ENCODE assay signal across 19 cellular contexts in genomic region chr20:51223163-51223562, GRCh38.
"Had no signal": no experiment of that assay in that cellular context is flagged by ENCODE, and none has a peak within 500 bp of the region (broad histone marks: within the 10 kb centered on the region; RNA-seq: fewer than 3 reads in every experiment).

No MANE protein-coding gene starts in this region.

- H3K9me3 ChIP-seq: SK-N-SH had no signal

- H3K9me2 ChIP-seq: SK-N-SH had no signal

- H3K27ac ChIP-seq: HL-60, RWPE1 had no signal

- H3K9ac ChIP-seq: SK-N-SH had no signal

- DNase-seq: KBM-7, MV-4-11, NCI-H1092, NCI-H1105 treated with DMSO at 0.1 percent for 48 hours, NCI-H1417 treated with DMSO at 0.1 percent for 48 hours, NCI-H146, NCI-H1694 treated with DMSO at 0.1 percent for 48 hours, NCI-H1930, NCI-H2081, NCI-H2107, NCI-H2227 treated with DMSO at 0.1 percent for 48 hours, NCI-H526 treated with DMSO at 0.1 percent for 48 hours, NCI-H748 treated with DMSO at 0.1 percent for 48 hours, PC-3, SHP77, SK-N-SH had no signal

- H3K4me2 ChIP-seq: SK-N-SH had no signal

- ATAC-seq: Panc1, PC-3 had no signal
